Comparison of ENCODE assay signal across 8 cellular contexts in genomic region chr3:195270079-195270349, GRCh38. TPM values are rescaled to one million over a fixed set of nuclear protein-coding genes. Genes with fewer than 3 reads are reported as not detected.
DNase-seq lines count a peak whose midpoint lies in the region; ATAC-seq, FAIRE-seq and TF ChIP-seq lines count a peak whose summit lies in the region.

No MANE protein-coding gene starts in this region.

- H3K4me3 Mint-ChIP-seq in activated CD4-positive, alpha-beta memory T cell treated with anti-CD3 and anti-CD28 coated beads, Interleukin-2, amount 10 ng/mL, durations not matched to agents 7 days and 5 days = peak overlapping the region; percentile 75
- peak overlapping the region; percentile 85 to 89 for H3K4me3 Mint-ChIP-seq in stimulated activated naive B cell treated with anti-CD40 and anti-IgM and Interleukin-4, amounts not matched to agents 10 μg/mL and 1 μg/mL and 100 μg/mL, for 72 hours

- TF ChIP-seq CTCF in HFF-Myc (IDR thresholded peaks at IDR 0.05; ENCODE audit: low read depth, low read length, missing control alignments) = no peak

- H3K27ac Mint-ChIP-seq in activated CD4-positive, alpha-beta memory T cell treated with anti-CD3 and anti-CD28 coated beads, Interleukin-2, amount 10 ng/mL, durations not matched to agents 7 days and 5 days = peak overlapping the region; percentile 38
- H3K27ac Mint-ChIP-seq in stimulated activated naive B cell treated with anti-CD40 and anti-IgM and Interleukin-4, amounts not matched to agents 10 μg/mL and 1 μg/mL and 100 μg/mL, for 72 hours = peak overlapping the region; percentile 76

- no peak for ATAC-seq in stimulated activated naive B cell treated with anti-CD40 and anti-IgM and Interleukin-4, amounts not matched to agents 10 μg/mL and 1 μg/mL and 100 μg/mL, for 72 hours (replicated peaks)
- no peak for ATAC-seq in GM21515 (IDR thresholded peaks at IDR 0.05; ENCODE audit: unreplicated experiment)

- DNase-seq in HFF-Myc (ENCODE audit: extremely low read depth, low read depth) = no peak
- DNase-seq in activated CD4-positive, alpha-beta memory T cell treated with anti-CD3 and anti-CD28 coated beads, Interleukin-2, amount 10 ng/mL, durations not matched to agents 7 days and 5 days = no peak
- DNase-seq in stimulated activated naive B cell treated with anti-CD40 and anti-IgM and Interleukin-4, amounts not matched to agents 10 μg/mL and 1 μg/mL and 100 μg/mL, for 72 hours = no peak
- no peak for DNase-seq in dedifferentiated amniotic fluid mesenchymal stem cell (ENCODE audit: extremely low spot score)
- DNase-seq in NCI-H1048 (lab: John Stamatoyannopoulos, UW) = no peak
- no peak for DNase-seq in frontal cortex (ENCODE audit: low spot score in 2 of 2)

- H3K36me3 Mint-ChIP-seq in activated CD4-positive, alpha-beta memory T cell treated with anti-CD3 and anti-CD28 coated beads, Interleukin-2, amount 10 ng/mL, durations not matched to agents 7 days and 5 days (ENCODE audit: low read depth) = no peaks in the 10 kb centered on the region
- peaks cover 19 to 21% of the 10 kb centered on the region in 2 donors for H3K36me3 Mint-ChIP-seq in stimulated activated naive B cell treated with anti-CD40 and anti-IgM and Interleukin-4, amounts not matched to agents 10 μg/mL and 1 μg/mL and 100 μg/mL, for 72 hours

- H3K27me3 Mint-ChIP-seq in activated CD4-positive, alpha-beta memory T cell treated with anti-CD3 and anti-CD28 coated beads, Interleukin-2, amount 10 ng/mL, durations not matched to agents 7 days and 5 days = no peaks in the 10 kb centered on the region
- H3K27me3 Mint-ChIP-seq in stimulated activated naive B cell treated with anti-CD40 and anti-IgM and Interleukin-4, amounts not matched to agents 10 μg/mL and 1 μg/mL and 100 μg/mL, for 72 hours = no peaks in the 10 kb centered on the region

- FAIRE-seq in frontal cortex (lab: Jason Lieb, UNC) = no peak

- peaks cover 29% of the 10 kb centered on the region for H3K36me3 ChIP-seq in iPS-20b (ENCODE audit: insufficient read depth, low read depth, low read length)

- no peaks in the 10 kb centered on the region for H3K9me3 Mint-ChIP-seq in activated CD4-positive, alpha-beta memory T cell treated with anti-CD3 and anti-CD28 coated beads, Interleukin-2, amount 10 ng/mL, durations not matched to agents 7 days and 5 days
- H3K9me3 Mint-ChIP-seq in stimulated activated naive B cell treated with anti-CD40 and anti-IgM and Interleukin-4, amounts not matched to agents 10 μg/mL and 1 μg/mL and 100 μg/mL, for 72 hours = no peaks in the 10 kb centered on the region

- H3K4me3 ChIP-seq in HFF-Myc (replicated peaks; ENCODE audit: low read depth, low read length) = peak overlapping the region; percentile 79
- peak overlapping the region; percentile 89 for H3K4me3 ChIP-seq in iPS-20b (ENCODE audit: low read length)

- H3K27me3 ChIP-seq in iPS-20b (ENCODE audit: insufficient read depth, low read length) = no peaks in the 10 kb centered on the region

- peaks cover 22% of the 10 kb centered on the region for H3K4me1 Mint-ChIP-seq in activated CD4-positive, alpha-beta memory T cell treated with anti-CD3 and anti-CD28 coated beads, Interleukin-2, amount 10 ng/mL, durations not matched to agents 7 days and 5 days
- peaks cover 16 to 27% of the 10 kb centered on the region in 2 donors for H3K4me1 Mint-ChIP-seq in stimulated activated naive B cell treated with anti-CD40 and anti-IgM and Interleukin-4, amounts not matched to agents 10 μg/mL and 1 μg/mL and 100 μg/mL, for 72 hours

- POLR2A ChIA-PET in activated CD4-positive, alpha-beta memory T cell treated with anti-CD3 and anti-CD28 coated beads, Interleukin-2, amount 10 ng/mL, durations not matched to agents 7 days and 5 days (lab: Charles Lee) = interaction anchor here (0.8 to 3.7 kb wide), 15 partner anchors 9 to 598 kb away, joined by 3 to 33 read pairs (median 4); partner anchors contain the start of genes ACAP2, LSG1 and PPP1R2

- peak overlapping the region; percentile 90; the same call in 1 of the 2 replicates for H3K9ac ChIP-seq in iPS-20b (ENCODE audit: low read depth, low read length)

- CTCF ChIA-PET in activated CD4-positive, alpha-beta memory T cell treated with anti-CD3 and anti-CD28 coated beads, Interleukin-2, amount 10 ng/mL, durations not matched to agents 7 days and 5 days (lab: Charles Lee) = interaction anchor here (0.5 to 5.3 kb wide), 25 partner anchors 8 to 597 kb away, joined by 3 to 194 read pairs (median 13); partner anchors contain the start of genes ACAP2, LSG1 and PPP1R2

- H3K4me1 ChIP-seq in iPS-20b (ENCODE audit: insufficient read depth, low read length) = peaks cover 11% of the 10 kb centered on the region

- no peak overlapping the region for H3K27ac ChIP-seq in iPS-20b (ENCODE audit: low read length)

- no peaks in the 10 kb centered on the region for H3K9me3 ChIP-seq in iPS-20b (ENCODE audit: insufficient read depth, low read depth, low read length)

RNA-seq across cellular contexts. Expression of gene XXYLT1, which starts 0.9 kb away (rescaled TPM):
- 1 to 10 TPM; 5.0 to 5.6 TPM for total RNA-seq in activated CD4-positive, alpha-beta memory T cell treated with anti-CD3 and anti-CD28 coated beads, Interleukin-2, amount 10 ng/mL, durations not matched to agents 7 days and 5 days
- 23.6 TPM for total RNA-seq in frontal cortex
